Comparison of ENCODE assay signal across 18 cellular contexts in genomic region chrX:102672876-102673275, GRCh38.
"Had no signal": no experiment of that assay in that cellular context is flagged by ENCODE, and none has a peak within 500 bp of the region (broad histone marks: within the 10 kb centered on the region; RNA-seq: fewer than 3 reads in every experiment).

No MANE protein-coding gene starts in this region.

- H3K4me3 ChIP-seq: lower lobe of right lung, suprapubic skin, transverse colon, vagina had no signal

- H3K9me3 ChIP-seq: lower lobe of right lung, suprapubic skin, transverse colon, vagina had no signal

- H3K36me3 ChIP-seq: lower lobe of right lung, suprapubic skin, transverse colon, vagina had no signal

- H3K27me3 ChIP-seq: suprapubic skin, transverse colon, vagina had no signal

- ATAC-seq: lower lobe of right lung, WTC11 had no signal

- H3K27ac ChIP-seq: lower lobe of right lung, suprapubic skin, transverse colon, vagina had no signal

- H3K4me1 ChIP-seq: lower lobe of right lung, suprapubic skin, transverse colon, vagina had no signal

- DNase-seq: activated CD4-positive, alpha-beta memory T cell treated with anti-CD3 and anti-CD28 coated beads for 36 hours; activated CD4-positive, alpha-beta T cell treated with anti-CD3 and anti-CD28 coated beads for 4 hours; activated naive CD8-positive, alpha-beta T cell treated with anti-CD3 and anti-CD28 coated beads for 36 hours; activated T-cell treated with anti-CD3 and anti-CD28 coated beads for 4 hours; cortex of kidney; effector CD4-positive, alpha-beta T cell; foreskin fibroblast; lower lobe of right lung; midbrain; nephron progenitor cell; nucleus accumbens; retina; SW 1271; T-helper 2 cell; transverse colon had no signal
